In the genomic region with DNA sequence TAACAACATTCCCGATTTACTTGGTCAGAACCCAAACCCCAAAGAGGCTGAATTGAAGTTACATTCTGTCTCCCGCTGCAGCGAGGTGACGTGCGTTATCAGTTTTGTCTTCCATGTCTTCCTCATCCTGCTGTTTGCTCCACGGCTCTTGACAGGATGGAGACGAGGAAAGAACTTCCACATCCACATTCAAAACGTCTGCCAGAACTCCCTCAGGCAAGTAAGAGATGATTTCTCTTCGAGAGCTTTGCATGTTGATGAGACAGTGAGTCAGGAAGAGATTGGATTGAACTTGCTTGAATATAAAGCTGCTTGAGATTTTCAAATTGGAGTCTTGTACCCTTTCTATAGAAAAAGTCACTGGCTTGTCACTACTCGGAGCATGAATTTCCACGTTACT, we compare ENCODE assay signal across 9 cellular contexts.
A peak's percentile ranks its signal among the peaks of the same experiment; 100 is the strongest.
DNase-seq lines count a peak whose midpoint lies in the region; ATAC-seq and TF ChIP-seq lines count a peak whose summit lies in the region.
"Had no signal": no experiment of that assay in that cellular context is flagged by ENCODE, and none has a peak within 500 bp of the region (broad histone marks: within the 10 kb centered on the region; RNA-seq: fewer than 3 reads in every experiment).

No MANE protein-coding gene starts in this region.

- CTCF ChIA-PET in BJ (lab: Yijun Ruan, JAX) (interaction anchor here (0.6 kb wide), 1 partner anchor 602 kb away, joined by 3 read pairs; no protein-coding TSS in a partner anchor), RWPE1 (lab: Yijun Ruan, JAX) (no interaction called here)

- H2BK15ac ChIP-seq in H9 (ENCODE audit: low read depth, low read length) = no peak overlapping the region

- no peak overlapping the region for H2AK5ac ChIP-seq in H9 (ENCODE audit: insufficient read length, low read length)

- H3K4ac ChIP-seq in H9 (ENCODE audit: low read depth, low read length) = no peak overlapping the region

- H3K9me2 ChIP-seq in neural cell (ENCODE audit: insufficient read depth, low read length) = no peaks in the 10 kb centered on the region

- H3K79me2 ChIP-seq in neural cell (replicated peaks; ENCODE audit: insufficient read depth, low read length) (no peaks in the 10 kb centered on the region), H9 (ENCODE audit: insufficient read depth, low read length) (no peaks in the 10 kb centered on the region)

- H3K4me3 Mint-ChIP-seq in H9 = no peak overlapping the region
- H3K4me3 Mint-ChIP-seq: CD4-positive, alpha-beta T cell had no signal

- no peaks in the 10 kb centered on the region for H3K79me1 ChIP-seq in H9 (ENCODE audit: insufficient read depth, low read depth, low read length, poor library complexity, severe bottlenecking)

- no peak overlapping the region for H3K14ac ChIP-seq in H9 (ENCODE audit: insufficient read depth, low read length)

- H3K27me3 ChIP-seq in BJ (ENCODE audit: control insufficient read depth, insufficient read depth, low read length) (no peaks in the 10 kb centered on the region), neural cell (ENCODE audit: insufficient read depth, low read depth, low read length) (no peaks in the 10 kb centered on the region), H9 (ENCODE audit: insufficient read depth, low read length) (no peaks in the 10 kb centered on the region; the same call in 1 of the 2 replicates)

- TF ChIP-seq RAD21 in neural cell (conservative IDR thresholded peaks at IDR 0.05) = no peak

- WGBS in H9 (ENCODE audit: extremely low coverage, insufficient read length, low lambda C conversion rate) = no CpG with 5 or more reads among the region's 11 CpGs

- TF ChIP-seq CTCF in BJ (IDR thresholded peaks at IDR 0.05; ENCODE audit: insufficient read depth, low read depth, low read length) = no peak
- TF ChIP-seq CTCF in RWPE1 (conservative IDR thresholded peaks at IDR 0.05; ENCODE audit: low read depth) = no peak
- TF ChIP-seq CTCF in neural cell (IDR thresholded peaks at IDR 0.05; ENCODE audit: poor library complexity, severe bottlenecking) = no peak
- no peak for TF ChIP-seq CTCF in H9 (conservative IDR thresholded peaks at IDR 0.05)

- no peak overlapping the region for H4K91ac ChIP-seq in H9 (ENCODE audit: insufficient read length, low read depth, low read length)

- no peak overlapping the region for H4K8ac ChIP-seq in H9 (replicated peaks; ENCODE audit: insufficient read length, low read depth, low read length)

- H3K9ac ChIP-seq in neural cell (ENCODE audit: low read length) (no peak overlapping the region), H9 (ENCODE audit: extremely low read depth, insufficient read length, low read length) (no peak overlapping the region)

- peaks cover 0 to 7% (median 3%) of the 10 kb centered on the region in 3 experiments; a peak in 3 of 7 replicates for H3K36me3 Mint-ChIP-seq in H9 (ENCODE audit: insufficient read depth in 1 of 3, low read depth in 3 of 3)

- H3K18ac ChIP-seq in H9 (ENCODE audit: insufficient read length, low read depth, low read length) = no peak overlapping the region

- POLR2A ChIA-PET in BJ (lab: Charles Lee) (no interaction called here), RWPE1 (lab: Yijun Ruan, JAX; ENCODE audit: low non-redundant PET) (no interaction called here)

- H3K27ac Mint-ChIP-seq in H9 = no peak overlapping the region
- H3K27ac Mint-ChIP-seq: CD4-positive, alpha-beta T cell had no signal

- H3T11ph ChIP-seq in H9 (ENCODE audit: low read length) = no peak overlapping the region

- no peak overlapping the region for H2BK120ac ChIP-seq in H9 (ENCODE audit: low read depth, low read length, poor library complexity, severe bottlenecking)

- H3K36me3 ChIP-seq in BJ (ENCODE audit: control insufficient read depth, insufficient read depth, low read length) (no peaks in the 10 kb centered on the region), neural cell (ENCODE audit: insufficient read depth, low read length) (no peaks in the 10 kb centered on the region)

- H3K4me2 ChIP-seq in neural cell (ENCODE audit: low read length) (no peak overlapping the region), H9 (ENCODE audit: insufficient read depth, insufficient read length, low read length) (no peak overlapping the region)

- H4K20me1 ChIP-seq in neural cell (ENCODE audit: insufficient read depth) (no peaks in the 10 kb centered on the region), H9 (ENCODE audit: control insufficient read depth, insufficient read depth, insufficient read length) (no peaks in the 10 kb centered on the region)

- H4K5ac ChIP-seq in H9 (ENCODE audit: insufficient read length, low read depth, low read length) = no peak overlapping the region

- peak; percentile 21 for TF ChIP-seq EP300 in neural cell (conservative IDR thresholded peaks at IDR 0.05; ENCODE audit: poor library complexity, severe bottlenecking)

- no peak overlapping the region for H2BK20ac ChIP-seq in H9 (ENCODE audit: low read depth, low read length, poor library complexity, severe bottlenecking)

- no peak overlapping the region for H3K4me3 ChIP-seq in BJ (ENCODE audit: low read depth, low read length)
- peak overlapping the region; percentile 49 for H3K4me3 ChIP-seq in neural cell (ENCODE audit: low read length)

- H3K4me1 ChIP-seq in H9 (ENCODE audit: insufficient read depth, low read length) = peaks cover 2% of the 10 kb centered on the region; the same call in 1 of the 2 replicates

- peaks cover 19 to 24% of the 10 kb centered on the region in 2 experiments for H3K4me1 Mint-ChIP-seq in H9

- no peaks in the 10 kb centered on the region for H3F3A ChIP-seq in neural cell (ENCODE audit: insufficient read depth, low read length, poor library complexity, severe bottlenecking)

- no peak overlapping the region for H2BK12ac ChIP-seq in H9 (ENCODE audit: insufficient read length, low read depth, low read length)

- peaks cover 13 to 15% of the 10 kb centered on the region in 2 experiments; a peak in 2 of 5 replicates for H3K9me3 Mint-ChIP-seq in H9

- no peak overlapping the region for H3K27ac ChIP-seq in RWPE1
- H3K27ac ChIP-seq in neural cell (ENCODE audit: low read length) = peak overlapping the region; percentile 50
- H3K27ac ChIP-seq in H9 (ENCODE audit: insufficient read length, low read depth, low read length) = no peak overlapping the region

- peak; percentile 74 for DNase-seq in BJ (ENCODE audit: low read depth)
- peak; percentile 83 for DNase-seq in RWPE1 (ENCODE audit: low spot score)
- peak; percentile 66 for DNase-seq in fibroblast of gingiva (ENCODE audit: low read depth)
- DNase-seq in H9 = no peak
- DNase-seq in NCI-H1092 (lab: John Stamatoyannopoulos, UW) = no peak
- DNase-seq: CD4-positive, alpha-beta T cell had no signal

- H3K23me2 ChIP-seq in H9 (ENCODE audit: insufficient read length, low read depth, low read length, poor library complexity, severe bottlenecking) = no peaks in the 10 kb centered on the region

- H3K9me3 ChIP-seq in neural cell (ENCODE audit: low read length) (no peaks in the 10 kb centered on the region), H9 (ENCODE audit: control insufficient read depth, low read depth, low read length) (no peaks in the 10 kb centered on the region)

- H2AFZ ChIP-seq in neural cell (ENCODE audit: low read depth, low read length) (no peak overlapping the region), H9 (ENCODE audit: low read length) (no peak overlapping the region)

- ATAC-seq in HG02973 (IDR thresholded peaks at IDR 0.05; ENCODE audit: unreplicated experiment) (no peak), GM19324 (IDR thresholded peaks at IDR 0.05; ENCODE audit: low FRiP score, unreplicated experiment) (no peak)

- no peak overlapping the region for H3K23ac ChIP-seq in H9 (ENCODE audit: insufficient read length, low read depth, low read length)

- H3K56ac ChIP-seq in H9 (ENCODE audit: insufficient read length, low read depth, low read length) = no peak overlapping the region

- H3K27me3 Mint-ChIP-seq in H9 (ENCODE audit: low read depth) = peaks cover 6% of the 10 kb centered on the region

- H2BK5ac ChIP-seq in H9 (ENCODE audit: insufficient read length, low read length) = no peak overlapping the region

TF ChIP-seq in neural cell, 6 proteins besides CTCF, POLR2A, EP300 and RAD21:
- TF ChIP-seq, protein P1, sequence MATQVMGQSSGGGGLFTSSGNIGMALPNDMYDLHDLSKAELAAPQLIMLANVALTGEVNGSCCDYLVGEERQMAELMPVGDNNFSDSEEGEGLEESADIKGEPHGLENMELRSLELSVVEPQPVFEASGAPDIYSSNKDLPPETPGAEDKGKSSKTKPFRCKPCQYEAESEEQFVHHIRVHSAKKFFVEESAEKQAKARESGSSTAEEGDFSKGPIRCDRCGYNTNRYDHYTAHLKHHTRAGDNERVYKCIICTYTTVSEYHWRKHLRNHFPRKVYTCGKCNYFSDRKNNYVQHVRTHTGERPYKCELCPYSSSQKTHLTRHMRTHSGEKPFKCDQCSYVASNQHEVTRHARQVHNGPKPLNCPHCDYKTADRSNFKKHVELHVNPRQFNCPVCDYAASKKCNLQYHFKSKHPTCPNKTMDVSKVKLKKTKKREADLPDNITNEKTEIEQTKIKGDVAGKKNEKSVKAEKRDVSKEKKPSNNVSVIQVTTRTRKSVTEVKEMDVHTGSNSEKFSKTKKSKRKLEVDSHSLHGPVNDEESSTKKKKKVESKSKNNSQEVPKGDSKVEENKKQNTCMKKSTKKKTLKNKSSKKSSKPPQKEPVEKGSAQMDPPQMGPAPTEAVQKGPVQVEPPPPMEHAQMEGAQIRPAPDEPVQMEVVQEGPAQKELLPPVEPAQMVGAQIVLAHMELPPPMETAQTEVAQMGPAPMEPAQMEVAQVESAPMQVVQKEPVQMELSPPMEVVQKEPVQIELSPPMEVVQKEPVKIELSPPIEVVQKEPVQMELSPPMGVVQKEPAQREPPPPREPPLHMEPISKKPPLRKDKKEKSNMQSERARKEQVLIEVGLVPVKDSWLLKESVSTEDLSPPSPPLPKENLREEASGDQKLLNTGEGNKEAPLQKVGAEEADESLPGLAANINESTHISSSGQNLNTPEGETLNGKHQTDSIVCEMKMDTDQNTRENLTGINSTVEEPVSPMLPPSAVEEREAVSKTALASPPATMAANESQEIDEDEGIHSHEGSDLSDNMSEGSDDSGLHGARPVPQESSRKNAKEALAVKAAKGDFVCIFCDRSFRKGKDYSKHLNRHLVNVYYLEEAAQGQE (IDR thresholded peaks at IDR 0.05; ENCODE audit: borderline replicate concordance) = peak; percentile 98
- peak; percentile 43 for TF ChIP-seq POLR2AphosphoS5 (IDR thresholded peaks at IDR 0.05)
- TF ChIP-seq EZH2 (IDR thresholded peaks at IDR 0.05; ENCODE audit: borderline replicate concordance, insufficient read depth, low read length, poor library complexity, severe bottlenecking) = no peak

Comparison
In these comparisons a context has a peak if more than half of its experiments do, and no peak if none do; other contexts are left out.
1. DNase-seq: peak in BJ (single experiment), RWPE1 (single experiment) and fibroblast of gingiva (single experiment); none in H9 (single experiment) and NCI-H1092 (single experiment).